Comparison of ENCODE assay signal across 1 cellular context in genomic region chr11:60841797-60842687, GRCh38.
A peak's percentile ranks its signal among the peaks of the same experiment; 100 is the strongest.
TF ChIP-seq lines count a peak whose summit lies in the region.

Gene CCDC86 (plus strand): TSS chr11:60842113. CDS start chr11:60842125, 12 bp downstream.

TF ChIP-seq in A549, 52 proteins besides CTCF, POLR2A, EP300 and RAD21 (continued from another document):
- TF ChIP-seq USF2 (IDR thresholded peaks at IDR 0.05) = peak; percentile 72
- TF ChIP-seq NPAS2 (CRISPR knock-in tag; IDR thresholded peaks at IDR 0.05; ENCODE audit: borderline replicate concordance) = peak; percentile 83
- TF ChIP-seq MAX (IDR thresholded peaks at IDR 0.05) = peak; percentile 100
- no peak for TF ChIP-seq EHF (CRISPR knock-in tag; IDR thresholded peaks at IDR 0.05)
- peak; percentile 87 for TF ChIP-seq PHF8 (IDR thresholded peaks at IDR 0.05; ENCODE audit: borderline replicate concordance, low read depth)
- TF ChIP-seq ZNF302 (CRISPR knock-in tag; IDR thresholded peaks at IDR 0.05) = no peak
- TF ChIP-seq KDM5A (IDR thresholded peaks at IDR 0.05) = peak; percentile 69
- no peak for TF ChIP-seq FOSL2 (IDR thresholded peaks at IDR 0.05)
- no peak for TF ChIP-seq FOSL2 (CRISPR knock-in tag; IDR thresholded peaks at IDR 0.05)
- TF ChIP-seq CEBPB (IDR thresholded peaks at IDR 0.05) = peak in 1 of 2 experiments; percentile 38; a peak in 1 of 4 replicates
- peak; percentile 100 for TF ChIP-seq BHLHE40 (IDR thresholded peaks at IDR 0.05; ENCODE audit: low read depth, low read length)
- TF ChIP-seq RFX5 (IDR thresholded peaks at IDR 0.05) = peak; percentile 55; the same call in 1 of the 2 replicates
- TF ChIP-seq HOXB5 (CRISPR knock-in tag; IDR thresholded peaks at IDR 0.05) = peak; percentile 96
- no peak for TF ChIP-seq ZFP36 (IDR thresholded peaks at IDR 0.05; ENCODE audit: borderline replicate concordance, partially characterized antibody)
